ENCODE assay signal across 32 cellular contexts in the genomic region with DNA sequence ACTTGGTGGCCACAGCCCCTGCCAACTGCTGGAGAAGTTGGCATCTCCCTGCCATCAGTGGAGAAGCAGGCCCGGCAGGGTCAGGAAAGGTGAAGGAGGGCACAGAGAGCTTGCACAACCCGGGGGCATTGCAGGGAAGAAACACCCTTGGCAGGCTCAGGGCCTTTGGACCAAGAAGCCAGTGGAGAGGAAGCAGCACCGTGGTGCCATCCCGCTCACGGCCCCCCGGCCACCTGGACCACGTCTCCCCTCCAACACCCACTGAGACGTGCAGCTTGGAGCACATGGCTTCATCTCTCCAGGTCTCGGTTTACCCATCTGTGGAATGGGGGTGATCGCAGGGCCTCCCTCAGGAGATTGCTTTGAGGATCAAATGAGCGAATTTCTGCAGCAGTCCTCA.
"Had no signal": no experiment of that assay in that cellular context is flagged by ENCODE, and none has a peak within 500 bp of the region (broad histone marks: within the 10 kb centered on the region; RNA-seq: fewer than 3 reads in every experiment).

No MANE protein-coding gene starts in this region.

- ATAC-seq: activated CD8-positive, alpha-beta T cell treated with anti-CD3 and anti-CD28 coated beads for 36 hours; activated naive CD4-positive, alpha-beta T cell treated with anti-CD3 and anti-CD28 coated beads, Interleukin-2, amount 50 U/mL, for 72 hours; activated T-cell treated with anti-CD3 and anti-CD28 coated beads, Interleukin-2, amount 50 U/mL, for 4 hours; activated T-cell treated with anti-CD3 and anti-CD28 coated beads, Interleukin-2, amount 50 U/mL, for 72 hours; activated T-helper 17 cell treated with anti-CD3 and anti-CD28 coated beads, Interleukin-2, amount 50 U/mL, for 72 hours had no signal

- FAIRE-seq: bronchial epithelial cell, TTC549 had no signal

- H3K27me3 ChIP-seq: adrenal gland, ascending aorta, cardiac muscle cell had no signal

- H3K27ac ChIP-seq: adrenal gland, ascending aorta, cardiac muscle cell, VCaP had no signal

- H3K9me3 ChIP-seq: adrenal gland, ascending aorta had no signal

- H3K36me3 ChIP-seq: adrenal gland, ascending aorta, cardiac muscle cell had no signal

- H3K4me1 ChIP-seq: adrenal gland, ascending aorta had no signal

- DNase-seq: activated B cell treated with CpG ODN at 0.5 μM for 24 hours; activated CD4-positive, alpha-beta memory T cell treated with anti-CD3 and anti-CD28 coated beads for 36 hours; activated CD4-positive, alpha-beta T cell treated with anti-CD3 and anti-CD28 coated beads for 4 hours; activated CD4-positive, alpha-beta T cell treated with anti-CD3 and anti-CD28 coated beads, Interleukin-2, amount 10 ng/mL, durations not matched to agents 24 days and 14 days; activated CD4-positive, alpha-beta T cell treated with anti-CD3 and anti-CD28 coated beads, Interleukin-2, amount 50 U/mL, for 1 hour; activated CD4-positive, alpha-beta T cell treated with anti-CD3 and anti-CD28 coated beads, Interleukin-2, amount 50 U/mL, for 4 hours; activated CD4-positive, CD25-positive, alpha-beta regulatory T cell treated with anti-CD3 and anti-CD28 coated beads, Interleukin-2, amount 50 U/mL, for 72 hours; activated CD8-positive, alpha-beta memory T cell treated with anti-CD3 and anti-CD28 coated beads, Interleukin-2, amount 50 U/mL, for 4 hours; activated CD8-positive, alpha-beta T cell treated with anti-CD3 and anti-CD28 coated beads for 36 hours; activated effector memory CD4-positive, alpha-beta T cell treated with anti-CD3 and anti-CD28 coated beads, Interleukin-2, amount 50 U/mL, for 16 hours; activated gamma-delta T cell treated with Interleukin-2 at 50 U/mL for 16 hours; activated naive CD4-positive, alpha-beta T cell; activated naive CD4-positive, alpha-beta T cell treated with anti-CD3 and anti-CD28 coated beads for 36 hours; activated naive CD4-positive, alpha-beta T cell treated with anti-CD3 and anti-CD28 coated beads, Interleukin-2, amount 50 U/mL, for 16 hours; activated naive CD8-positive, alpha-beta T cell treated with anti-CD3 and anti-CD28 coated beads for 36 hours; activated T-cell treated with anti-CD3 and anti-CD28 coated beads for 4 hours; activated T-cell treated with anti-CD3 and anti-CD28 coated beads, Interleukin-2, amount 50 U/mL, for 1 hour; activated T-cell treated with anti-CD3 and anti-CD28 coated beads, Interleukin-2, amount 50 U/mL, for 4 hours; activated T-cell treated with anti-CD3 and anti-CD28 coated beads, Interleukin-2, amount 50 U/mL, for 72 hours; adrenal gland; amygdala; anterior cingulate cortex; cerebellar nuclear complex; T-helper 2 cell; T-helper 9 cell had no signal

- H3K4me3 ChIP-seq: adrenal gland, ascending aorta, cardiac muscle cell had no signal
